ENCODE assay signal across 23 cellular contexts in the genomic region with DNA sequence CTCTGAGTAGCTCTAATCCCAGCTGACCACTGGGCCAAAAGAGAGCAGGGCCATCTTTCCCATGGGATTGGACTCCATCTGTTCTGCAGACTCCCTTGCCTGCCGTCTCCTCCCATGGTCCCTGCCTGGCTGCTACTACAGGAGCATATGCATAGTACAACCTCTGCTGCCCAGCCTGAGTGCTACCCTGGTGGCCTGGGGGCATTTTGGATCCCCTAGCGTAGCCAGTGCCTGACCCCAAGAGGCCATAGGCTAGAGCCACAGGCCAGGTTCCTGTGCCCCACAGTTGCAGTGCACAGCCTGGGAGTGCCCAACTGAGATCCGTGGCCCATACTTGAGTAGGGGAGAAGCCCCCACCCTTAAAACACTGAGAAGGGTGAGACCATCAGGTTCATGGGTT.
"Had no signal": no experiment of that assay in that cellular context is flagged by ENCODE, and none has a peak within 500 bp of the region (broad histone marks: within the 10 kb centered on the region; RNA-seq: fewer than 3 reads in every experiment).

No MANE protein-coding gene starts in this region.

- FAIRE-seq: K562, RCC 7860 had no signal

- H3K27ac Mint-ChIP-seq: IgD-negative memory B cell had no signal

- H3K4me1 Mint-ChIP-seq: IgD-negative memory B cell had no signal

- H3K9ac ChIP-seq: KMS-11 had no signal

- H3K4me1 ChIP-seq: SJSA1 had no signal

- DNase-seq: Kasumi-1, MV-4-11, NCI-H1048, NCI-H1105, NCI-H1417, NCI-H1436 treated with DMSO at 0.1 percent for 48 hours, NCI-H1694, NCI-H187 treated with DMSO at 0.1 percent for 48 hours, NCI-H2029 treated with DMSO at 0.1 percent for 48 hours, NCI-H2171 treated with DMSO at 0.1 percent for 48 hours, NCI-H345, NCI-H446 treated with DMSO at 0.1 percent for 48 hours, NCI-H510A treated with DMSO at 0.1 percent for 48 hours, NCI-H526, Right ventricle myocardium superior, RPMI8226, SIG-M5 had no signal

- ATAC-seq: K562 had no signal

- H3K9me3 ChIP-seq: SJSA1 had no signal

- H3K36me3 Mint-ChIP-seq: IgD-negative memory B cell had no signal

- H3K27me3 Mint-ChIP-seq: IgD-negative memory B cell had no signal

- H3K36me3 ChIP-seq: SJSA1 had no signal

- H3K27me3 ChIP-seq: SJSA1 had no signal

- H3K4me3 ChIP-seq: K562, SJSA1, SK-N-MC had no signal

- H3K27ac ChIP-seq: KMS-11, SJSA1, SK-N-MC had no signal
